Comparison of ENCODE assay signal across 8 cellular contexts in genomic region chr1:181088079-181089016, GRCh38. TPM values are rescaled to one million over a fixed set of nuclear protein-coding genes. Genes with fewer than 3 reads are reported as not detected.
A peak's percentile ranks its signal among the peaks of the same experiment; 100 is the strongest.
DNase-seq lines count a peak whose midpoint lies in the region; ATAC-seq and TF ChIP-seq lines count a peak whose summit lies in the region.

Gene IER5, plus strand, starts transcription at chr1:181088700. Its CDS starts 203 bp downstream, at chr1:181088903.

- H3K4me1 Mint-ChIP-seq in activated naive CD4-positive, alpha-beta T cell treated with anti-CD3 and anti-CD28 coated beads, Interleukin-2, amount 50 U/mL, for 24 hours: peaks cover 46% of the 10 kb centered on the region

- peak within 1 kb of the TSS; percentile 98 for H3K4me3 Mint-ChIP-seq in activated naive CD4-positive, alpha-beta T cell treated with anti-CD3 and anti-CD28 coated beads, Interleukin-2, amount 50 U/mL, for 24 hours

- peak within 1 kb of the TSS; percentile 61 for H3K27ac ChIP-seq in temporal lobe (ENCODE audit: low read depth, low read length)

- peak; percentile 71 for ATAC-seq in HG02642 (IDR thresholded peaks at IDR 0.05; ENCODE audit: poor library complexity, unreplicated experiment)

- H3K36me3 Mint-ChIP-seq in activated naive CD4-positive, alpha-beta T cell treated with anti-CD3 and anti-CD28 coated beads, Interleukin-2, amount 50 U/mL, for 24 hours: peaks cover 24% of the 10 kb centered on the region

- peak within 1 kb of the TSS; percentile 99 for H3K27ac Mint-ChIP-seq in activated naive CD4-positive, alpha-beta T cell treated with anti-CD3 and anti-CD28 coated beads, Interleukin-2, amount 50 U/mL, for 24 hours

- peak; percentile 95 for DNase-seq in NCI-H1105 (lab: John Stamatoyannopoulos, UW)
- DNase-seq in SKM-1 (lab: John Stamatoyannopoulos, UW; ENCODE audit: unreplicated experiment): peak; percentile 99
- peak; percentile 96 for DNase-seq in globus pallidus (ENCODE audit: low spot score)
- DNase-seq in occipital lobe (lab: John Stamatoyannopoulos, UW): peak; percentile 96

- TF ChIP-seq POLR2A in GM10847 (IDR thresholded peaks at IDR 0.05; ENCODE audit: extremely low read depth, insufficient read length): peak; percentile 100

- no peaks in the 10 kb centered on the region for H3K9me3 Mint-ChIP-seq in activated naive CD4-positive, alpha-beta T cell treated with anti-CD3 and anti-CD28 coated beads, Interleukin-2, amount 50 U/mL, for 24 hours

- no peaks in the 10 kb centered on the region for H3K27me3 Mint-ChIP-seq in activated naive CD4-positive, alpha-beta T cell treated with anti-CD3 and anti-CD28 coated beads, Interleukin-2, amount 50 U/mL, for 24 hours

RNA-seq across cellular contexts. Expression of gene IER5, which starts in this region (rescaled TPM):
- total RNA-seq in occipital lobe (29.0 TPM), temporal lobe (17.2 TPM)

Comparison
In these comparisons a context has a peak if more than half of its experiments do, and no peak if none do; other contexts are left out.
1. Peak in every context shown above with its lines: DNase-seq, ATAC-seq and H3K27ac ChIP-seq.